Comparison of ENCODE assay signal across 10 cellular contexts in genomic region chr13:114107686-114108081, GRCh38. TPM values are rescaled to one million over a fixed set of nuclear protein-coding genes. Genes with fewer than 3 reads are reported as not detected.
A peak's percentile ranks its signal among the peaks of the same experiment; 100 is the strongest.
DNase-seq lines count a peak whose midpoint lies in the region; ATAC-seq and TF ChIP-seq lines count a peak whose summit lies in the region.
"Had no signal": no experiment of that assay in that cellular context is flagged by ENCODE, and none has a peak within 500 bp of the region (broad histone marks: within the 10 kb centered on the region; RNA-seq: fewer than 3 reads in every experiment).

No MANE protein-coding gene starts in this region.

- POLR2A ChIA-PET in CD8-positive, alpha-beta T cell (lab: Charles Lee), result interaction anchor here (1.0 kb wide), 1 partner anchor 35 kb away, joined by 3 read pairs; no protein-coding TSS in a partner anchor
- POLR2A ChIA-PET in SK-N-SH (lab: Yijun Ruan, JAX), result no interaction called here

- H3K4me3 ChIP-seq in CD8-positive, alpha-beta T cell (ENCODE audit: low read depth, low read length), result no peak overlapping the region
- H3K4me3 ChIP-seq in SK-N-SH (ENCODE audit: low read depth in 2 of 2, low read length in 1 of 2) (no peak overlapping the region), gastroesophageal sphincter (no peak overlapping the region), trophoblast cell (ENCODE audit: low read depth, low read length) (no peak overlapping the region)
- H3K4me3 ChIP-seq: SK-N-MC had no signal

- H2AK5ac ChIP-seq in trophoblast cell (ENCODE audit: low read length), result no peak overlapping the region

- H3K4ac ChIP-seq in trophoblast cell (ENCODE audit: low read depth, low read length), result no peak overlapping the region

- no peak overlapping the region for H3K14ac ChIP-seq in trophoblast cell (ENCODE audit: low read length)

- no peaks in the 10 kb centered on the region for H3K9me3 Mint-ChIP-seq in CD8-positive, alpha-beta T cell
- H3K9me3 Mint-ChIP-seq: IgD-negative memory B cell had no signal

- no peak for TF ChIP-seq CTCF in CD8-positive, alpha-beta T cell (IDR thresholded peaks at IDR 0.05)
- TF ChIP-seq CTCF in SK-N-SH (IDR thresholded peaks at IDR 0.05) (no peak), gastroesophageal sphincter (IDR thresholded peaks at IDR 0.05) (no peak)

- TF ChIP-seq RAD21 in SK-N-SH (IDR thresholded peaks at IDR 0.05; ENCODE audit: low read length), result no peak

- TF ChIP-seq EP300 in SK-N-SH (IDR thresholded peaks at IDR 0.05; ENCODE audit: borderline replicate concordance in 1 of 2, low read depth in 1 of 2, low read length in 1 of 2) (no peak), gastroesophageal sphincter (IDR thresholded peaks at IDR 0.05) (no peak)

- peak overlapping the region; percentile 71 for H3K4me2 ChIP-seq in SK-N-SH
- H3K4me2 ChIP-seq in trophoblast cell (ENCODE audit: low read length), result no peak overlapping the region

- H3K9ac ChIP-seq in SK-N-SH (peak overlapping the region; percentile 36; the same call in 1 of the 2 replicates), trophoblast cell (ENCODE audit: low read length) (no peak overlapping the region)

- peaks cover 79% of the 10 kb centered on the region for H3K4me1 Mint-ChIP-seq in CD8-positive, alpha-beta T cell (ENCODE audit: low read depth)

- TF ChIP-seq POLR2A in gastroesophageal sphincter (IDR thresholded peaks at IDR 0.05), result no peak

- peaks cover 85% of the 10 kb centered on the region for H3K79me2 ChIP-seq in SK-N-SH (ENCODE audit: insufficient read depth)
- peaks cover 2% of the 10 kb centered on the region for H3K79me2 ChIP-seq in trophoblast cell (ENCODE audit: control insufficient read depth, insufficient read depth, low read length, poor library complexity)

- H4K91ac ChIP-seq in trophoblast cell (ENCODE audit: low read depth, low read length), result peak overlapping the region; percentile 8

- no peaks in the 10 kb centered on the region for H3K9me2 ChIP-seq in SK-N-SH

- peak in 2 of 7 experiments; percentile 5 to 6 for DNase-seq in CD8-positive, alpha-beta T cell
- DNase-seq in SK-N-SH (peak; percentile 41), trophoblast cell (no peak), NCI-H1048 (lab: John Stamatoyannopoulos, UW) (no peak), AML-193 (lab: John Stamatoyannopoulos, UW) (no peak), HT-29 (ENCODE audit: low spot score) (no peak)

- intact Hi-C loops in CD8-positive, alpha-beta T cell (cut with DNase I, micrococcal nuclease), result no loop called here

- no peak for ATAC-seq in CD8-positive, alpha-beta T cell
- ATAC-seq in gastroesophageal sphincter (peak; percentile 52), HG02973 (IDR thresholded peaks at IDR 0.05; ENCODE audit: unreplicated experiment) (no peak)

- peaks cover 49% of the 10 kb centered on the region for H3K36me3 Mint-ChIP-seq in CD8-positive, alpha-beta T cell
- H3K36me3 Mint-ChIP-seq: IgD-negative memory B cell had no signal

- WGBS in SK-N-SH (ENCODE audit: low lambda C conversion rate), result 64% methylated on average over 7 of the region's 12 CpGs
- WGBS in gastroesophageal sphincter (ENCODE audit: low coverage in 1 of 2), 2 donors, result 38 to 68% methylated on average over 2 to 3 of the region's 12 CpGs
- no CpG with 5 or more reads among the region's 12 CpGs for whole genome bisulfite sequencing in trophoblast cell (ENCODE audit: extremely low coverage, insufficient coverage, insufficient read length)

- no peak overlapping the region for H2BK12ac ChIP-seq in trophoblast cell (ENCODE audit: low read length)

- peak overlapping the region; percentile 21 for H3K18ac ChIP-seq in trophoblast cell (ENCODE audit: low read length)

- H2AFZ ChIP-seq in SK-N-SH (ENCODE audit: low read depth), result no peak overlapping the region
- no peak overlapping the region for H2AFZ ChIP-seq in trophoblast cell (ENCODE audit: insufficient read depth, low read length, poor library complexity)

- peaks cover 17% of the 10 kb centered on the region for H3K79me1 ChIP-seq in trophoblast cell (ENCODE audit: low read length)

- no peak overlapping the region for H4K12ac ChIP-seq in trophoblast cell (ENCODE audit: low read depth, low read length)

- no peak overlapping the region for H4K8ac ChIP-seq in trophoblast cell (ENCODE audit: low read depth, low read length)

- H3K4me3 Mint-ChIP-seq in CD8-positive, alpha-beta T cell, result no peak overlapping the region

- H2BK120ac ChIP-seq in trophoblast cell (ENCODE audit: insufficient read depth, low read length, poor library complexity), result peak overlapping the region; percentile 7

- peaks cover 29% of the 10 kb centered on the region for H3K36me3 ChIP-seq in CD8-positive, alpha-beta T cell (ENCODE audit: insufficient read depth, low read length)
- H3K36me3 ChIP-seq in SK-N-SH (replicated peaks in 1 of 2; ENCODE audit: control insufficient read depth in 1 of 2, insufficient read depth in 2 of 2, low read length in 1 of 2) (peaks cover 3 to 4% of the 10 kb centered on the region in 2 experiments), gastroesophageal sphincter (peaks cover 0 to 4% of the 10 kb centered on the region in 2 donors), trophoblast cell (ENCODE audit: control insufficient read depth in 1 of 2, insufficient read depth in 2 of 2, low read length in 2 of 2) (peaks cover 2 to 3% of the 10 kb centered on the region in 2 experiments)

- CTCF ChIA-PET in CD8-positive, alpha-beta T cell (lab: Charles Lee), result no interaction called here
- CTCF ChIA-PET in SK-N-SH (lab: Yijun Ruan, JAX), result no interaction called here

- peak overlapping the region; percentile 50 for H3K27ac ChIP-seq in CD8-positive, alpha-beta T cell (ENCODE audit: low read depth, low read length)
- H3K27ac ChIP-seq in SK-N-SH (ENCODE audit: low read depth in 2 of 2, low read length in 1 of 2) (peak overlapping the region; percentile 69 to 75), gastroesophageal sphincter (peak overlapping the region in 3 of 4 donors; percentile 27 to 71 (median 29)), trophoblast cell (ENCODE audit: low read depth, low read length) (peak overlapping the region; percentile 15)
- H3K27ac ChIP-seq: SK-N-MC had no signal

- H3F3A ChIP-seq in SK-N-SH (replicated peaks; ENCODE audit: insufficient read depth), result peaks cover 27% of the 10 kb centered on the region

- H2BK5ac ChIP-seq in trophoblast cell (ENCODE audit: low read depth, low read length, poor library complexity), result no peak overlapping the region

- no peaks in the 10 kb centered on the region for H3K9me3 ChIP-seq in CD8-positive, alpha-beta T cell (ENCODE audit: low read length)
- H3K9me3 ChIP-seq in SK-N-SH (no peaks in the 10 kb centered on the region), gastroesophageal sphincter (no peaks in the 10 kb centered on the region), trophoblast cell (ENCODE audit: insufficient read depth, low read depth, low read length) (peaks cover 4% of the 10 kb centered on the region)

- no peaks in the 10 kb centered on the region for H3K27me3 ChIP-seq in CD8-positive, alpha-beta T cell (ENCODE audit: insufficient read depth, low read length)
- no peaks in the 10 kb centered on the region for H3K27me3 ChIP-seq in SK-N-SH (ENCODE audit: insufficient read depth)
- no peaks in the 10 kb centered on the region for H3K27me3 ChIP-seq in gastroesophageal sphincter
- H3K27me3 ChIP-seq in trophoblast cell (ENCODE audit: insufficient read depth, low read length), result no peaks in the 10 kb centered on the region

- H3K23ac ChIP-seq in trophoblast cell (ENCODE audit: low read length), result no peak overlapping the region

- H3K4me1 ChIP-seq in CD8-positive, alpha-beta T cell (ENCODE audit: insufficient read depth, low read length), result peaks cover 88% of the 10 kb centered on the region
- H3K4me1 ChIP-seq in SK-N-SH (ENCODE audit: control insufficient read depth in 1 of 2, insufficient read depth in 2 of 2, low read depth in 1 of 2, low read length in 1 of 2) (peaks cover 30 to 77% of the 10 kb centered on the region in 2 experiments), gastroesophageal sphincter (peaks cover 0 to 76% (median 25%) of the 10 kb centered on the region in 3 donors), trophoblast cell (ENCODE audit: control insufficient read depth in 1 of 2, insufficient read depth in 2 of 2, low read length in 2 of 2) (peaks cover 52 to 56% of the 10 kb centered on the region in 2 experiments)

- H3K27me3 Mint-ChIP-seq in CD8-positive, alpha-beta T cell (ENCODE audit: low read depth), result no peaks in the 10 kb centered on the region
- H3K27me3 Mint-ChIP-seq: IgD-negative memory B cell had no signal

- H3K27ac Mint-ChIP-seq in CD8-positive, alpha-beta T cell, result peak overlapping the region; percentile 94

- peaks cover 40% of the 10 kb centered on the region for H4K20me1 ChIP-seq in SK-N-SH (ENCODE audit: insufficient read depth)

TF ChIP-seq in SK-N-SH, 30 proteins besides CTCF, POLR2A, EP300 and RAD21 (continues in another document):
- no peak for TF ChIP-seq JUND (IDR thresholded peaks at IDR 0.05)
- no peak for TF ChIP-seq ELF1 (IDR thresholded peaks at IDR 0.05)
- TF ChIP-seq YY1 (IDR thresholded peaks at IDR 0.05; ENCODE audit: low read depth), result no peak
- no peak for TF ChIP-seq MEF2A (IDR thresholded peaks at IDR 0.05; ENCODE audit: borderline replicate concordance, low read depth)
- no peak; the same call in 1 of the 2 replicates for TF ChIP-seq RXRA (IDR thresholded peaks at IDR 0.05; ENCODE audit: borderline replicate concordance, low read depth)
- TF ChIP-seq NFIC (IDR thresholded peaks at IDR 0.05; ENCODE audit: borderline replicate concordance), result peak; percentile 85

RNA-seq across cellular contexts. Expression of gene RASA3, which starts 24.7 kb away (rescaled TPM):
- 100 to 1,000 TPM; 144 TPM for total RNA-seq in CD8-positive, alpha-beta T cell
- polyA plus RNA-seq in SK-N-SH (2012; rRNA removed), result 23.9 and 25.1 TPM in 2 replicates
- polyA plus RNA-seq in SK-N-SH (2012; cell fraction: cytosol; rRNA removed), result 17.3 and 20.8 TPM in 2 replicates
- 26.8 and 31.9 TPM in 2 replicates for polyA plus RNA-seq in SK-N-SH (2012; cell fraction: nucleus; rRNA removed)
- 10 to 100 TPM; 25.0 to 43.1 (median 30.2) TPM for total RNA-seq in gastroesophageal sphincter
- 12.8 and 13.0 TPM in 2 replicates for polyA plus RNA-seq in trophoblast cell (2013)
- total RNA-seq in HT-29 (2014; rRNA removed; shearing (Covaris generic)), result 24.9 and 25.1 TPM in 2 replicates

Comparison
In these comparisons a context has a peak if more than half of its experiments do, and no peak if none do; other contexts are left out.
1. H3K27ac ChIP-seq: peak in every context shown above with its lines; median percentile 72 in SK-N-SH; 50 in CD8-positive, alpha-beta T cell; 29 in gastroesophageal sphincter; 15 in trophoblast cell.